20 cellular contexts compared by ENCODE assay signal in the genomic region with DNA sequence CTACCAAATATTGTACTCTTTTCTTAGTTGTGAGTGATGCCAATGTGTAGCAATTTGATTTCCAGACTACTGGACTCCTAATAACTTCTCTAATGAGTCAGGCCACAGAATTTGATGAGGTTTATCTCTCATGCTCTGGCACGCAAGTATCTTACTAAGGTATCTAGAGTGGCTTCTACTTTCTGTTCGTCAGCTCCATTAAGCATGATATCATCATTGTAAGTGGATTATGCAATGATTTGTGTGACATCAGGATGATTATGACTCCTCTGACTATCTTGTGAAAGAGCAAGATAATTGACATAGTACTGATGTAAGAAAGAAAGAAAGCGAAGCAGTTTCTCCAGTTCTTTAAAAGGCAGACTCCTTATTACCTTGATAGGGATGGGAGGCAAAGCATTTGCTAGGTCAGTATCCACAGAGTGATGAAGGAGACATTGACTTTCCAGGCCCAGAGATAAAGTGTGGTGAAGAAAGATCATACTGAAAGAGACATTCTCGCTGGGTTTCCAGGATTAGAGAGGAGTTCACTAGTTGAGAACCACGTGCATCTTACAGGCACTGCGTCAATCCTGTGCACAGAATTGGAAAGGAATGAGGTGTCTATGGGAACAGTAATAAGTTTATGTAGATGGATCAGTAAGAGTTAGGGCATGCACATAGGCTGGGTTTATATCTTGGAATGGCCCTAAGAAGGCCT.
"Had no signal": no experiment of that assay in that cellular context is flagged by ENCODE, and none has a peak within 500 bp of the region (broad histone marks: within the 10 kb centered on the region; RNA-seq: fewer than 3 reads in every experiment).

No MANE protein-coding gene starts in this region.

- H3K27ac ChIP-seq: gastrocnemius medialis, heart right ventricle, spleen, stomach had no signal

- H3K27ac Mint-ChIP-seq: naive thymus-derived CD8-positive, alpha-beta T cell; stimulated activated naive B cell treated with anti-CD40 and anti-IgM and Interleukin-4, amounts not matched to agents 10 μg/mL and 1 μg/mL and 100 μg/mL, for 72 hours; type B pancreatic cell had no signal

- H3K4me1 Mint-ChIP-seq: naive thymus-derived CD8-positive, alpha-beta T cell; stimulated activated naive B cell treated with anti-CD40 and anti-IgM and Interleukin-4, amounts not matched to agents 10 μg/mL and 1 μg/mL and 100 μg/mL, for 72 hours had no signal

- H3K9me3 Mint-ChIP-seq: naive thymus-derived CD8-positive, alpha-beta T cell; stimulated activated naive B cell treated with anti-CD40 and anti-IgM and Interleukin-4, amounts not matched to agents 10 μg/mL and 1 μg/mL and 100 μg/mL, for 72 hours; type B pancreatic cell had no signal

- FAIRE-seq: colon, islet of Langerhans, urothelium cell line had no signal

- H3K9me3 ChIP-seq: gastrocnemius medialis, heart right ventricle, mucosa of descending colon, spleen had no signal

- H3K4me3 Mint-ChIP-seq: naive thymus-derived CD8-positive, alpha-beta T cell; stimulated activated naive B cell treated with anti-CD40 and anti-IgM and Interleukin-4, amounts not matched to agents 10 μg/mL and 1 μg/mL and 100 μg/mL, for 72 hours; type B pancreatic cell had no signal

- ATAC-seq: gastrocnemius medialis; heart right ventricle; mucosa of descending colon; naive thymus-derived CD8-positive, alpha-beta T cell; sciatic nerve; stimulated activated naive B cell treated with anti-CD40 and anti-IgM and Interleukin-4, amounts not matched to agents 10 μg/mL and 1 μg/mL and 100 μg/mL, for 72 hours had no signal

- H3K36me3 ChIP-seq: gastrocnemius medialis, heart right ventricle, spleen, stomach had no signal

- H3K4me3 ChIP-seq: gastrocnemius medialis, heart right ventricle, mucosa of descending colon, spleen, stomach had no signal

- H3K4me1 ChIP-seq: gastrocnemius medialis, heart right ventricle, spleen, stomach had no signal

- H3K36me3 Mint-ChIP-seq: naive thymus-derived CD8-positive, alpha-beta T cell; stimulated activated naive B cell treated with anti-CD40 and anti-IgM and Interleukin-4, amounts not matched to agents 10 μg/mL and 1 μg/mL and 100 μg/mL, for 72 hours; type B pancreatic cell had no signal

- DNase-seq: dermis blood vessel endothelial cell; gastrocnemius medialis; heart right ventricle; hypothalamus; kidney glomerular epithelial cell; mucosa of descending colon; naive thymus-derived CD8-positive, alpha-beta T cell; posterior cingulate gyrus; spleen; stimulated activated CD4-positive, alpha-beta T cell treated with anti-CD3 and anti-CD28 coated beads, Interleukin-15, amount 100 ng/mL, for 24 hours; stimulated activated CD4-positive, alpha-beta T cell treated with anti-CD3 and anti-CD28 coated beads, Interleukin-1b, Interleukin-23, amount 100 ng/mL, for 48 hours; stimulated activated CD4-positive, alpha-beta T cell treated with anti-CD3 and anti-CD28 coated beads, Interleukin-4, amount 100 ng/mL, for 24 hours; stimulated activated naive B cell treated with anti-CD40 and anti-IgM and Interleukin-4, amounts not matched to agents 10 μg/mL and 1 μg/mL and 100 μg/mL, for 72 hours; stomach; substantia nigra had no signal

- H3K27me3 Mint-ChIP-seq: naive thymus-derived CD8-positive, alpha-beta T cell; type B pancreatic cell had no signal
